In genomic region chr2:219684721-219685689, GRCh38 we compare ENCODE assay signal across 9 cellular contexts. TPM values are rescaled to one million over a fixed set of nuclear protein-coding genes. Genes with fewer than 3 reads are reported as not detected.
DNase-seq lines count a peak whose midpoint lies in the region; ATAC-seq, FAIRE-seq and TF ChIP-seq lines count a peak whose summit lies in the region.
"Had no signal": no experiment of that assay in that cellular context is flagged by ENCODE, and none has a peak within 500 bp of the region (broad histone marks: within the 10 kb centered on the region; RNA-seq: fewer than 3 reads in every experiment).

No MANE protein-coding gene starts in this region.

- peaks cover 27% of the 10 kb centered on the region for H3K36me3 Mint-ChIP-seq in WTC11

- peak overlapping the region; percentile 51 for H3K4me3 Mint-ChIP-seq in WTC11

- peaks cover 12% of the 10 kb centered on the region for H3K27me3 Mint-ChIP-seq in WTC11 (ENCODE audit: low read depth)

- peaks cover 32% of the 10 kb centered on the region for H3K9me3 Mint-ChIP-seq in WTC11

- peak overlapping the region; percentile 97 for H3K27ac Mint-ChIP-seq in WTC11

- POLR2A ChIA-PET in HEK293 (lab: Yijun Ruan, JAX) = interaction anchor here (1.6 kb wide), 1 partner anchor 24 kb away, joined by 3 read pairs; no protein-coding TSS in a partner anchor
- POLR2A ChIA-PET in WTC11 (lab: Charles Lee) = interaction anchor here (0.6 to 1.2 kb wide), 7 partner anchors 10 to 124 kb away, joined by 3 read pairs; partner anchors contain the start of gene OBSL1

- no peak for TF ChIP-seq POLR2A in GM12891 (IDR thresholded peaks at IDR 0.05; ENCODE audit: low read depth, low read length)

- CTCF ChIA-PET in HEK293 (lab: Yijun Ruan, JAX) = interaction anchor here (0.6 to 1.1 kb wide), 3 partner anchors 42 to 563 kb away, joined by 3 to 4 read pairs (median 3); no protein-coding TSS in a partner anchor
- CTCF ChIA-PET in WTC11 (lab: Charles Lee) = interaction anchor here (0.7 to 1.3 kb wide), 9 partner anchors 14 to 209 kb away, joined by 3 to 7 read pairs (median 3); no protein-coding TSS in a partner anchor

- peak; percentile 95 for ATAC-seq in WTC11

- peaks cover 50% of the 10 kb centered on the region for H3K4me1 Mint-ChIP-seq in WTC11

- H3K4me1 ChIP-seq in HEK293 (ENCODE audit: control insufficient read depth, insufficient read depth, low read length) = no peaks in the 10 kb centered on the region

- no peaks in the 10 kb centered on the region for H3K9me3 ChIP-seq in HEK293 (ENCODE audit: control insufficient read depth, insufficient read depth, low read depth, low read length)

- DNase-seq in GM12891 (ENCODE audit: insufficient read length, low spot score) (peak; percentile 42), NCI-H1048 (lab: John Stamatoyannopoulos, UW) (peak; percentile 31), WTC11 (ENCODE audit: low spot score) (peak; percentile 74), ecto neural progenitor cell (ENCODE audit: low spot score) (peak; percentile 72), midbrain (lab: John Stamatoyannopoulos, UW) (peak; percentile 12), D721Med (ENCODE audit: insufficient read length, low spot score) (no peak)
- DNase-seq in stimulated activated naive CD4-positive, alpha-beta T cell treated with Interleukin-2 at 50 U/mL for 16 hours (lab: John Stamatoyannopoulos, UW) = peak; percentile 9

- TF ChIP-seq CTCF in HEK293 (tag by site-specific recombination; IDR thresholded peaks at IDR 0.05) (no peak), WTC11 (IDR thresholded peaks at IDR 0.05) (no peak), D721Med (IDR thresholded peaks at IDR 0.05; ENCODE audit: insufficient read depth, missing control alignments) (no peak)

- no peaks in the 10 kb centered on the region for H3K36me3 ChIP-seq in HEK293 (ENCODE audit: control insufficient read depth in 2 of 2, insufficient read depth in 1 of 2, low read length in 2 of 2)

- peak overlapping the region; percentile 10; the same call in 1 of the 2 replicates for H3K27ac ChIP-seq in HEK293 (ENCODE audit: extremely low read depth, low read depth, low read length)

- peak; percentile 95 for FAIRE-seq in GM12891 (lab: Jason Lieb, UNC)
- FAIRE-seq in D721Med (lab: Jason Lieb, UNC) = no peak
- FAIRE-seq: colon had no signal

- peak overlapping the region; percentile 35 for H3K4me3 ChIP-seq in HEK293 (ENCODE audit: low read depth, low read length)

TF ChIP-seq in GM12891, 5 proteins besides CTCF, POLR2A, EP300 and RAD21:
- TF ChIP-seq TAF1 (IDR thresholded peaks at IDR 0.05; ENCODE audit: low read depth, low read length) (0 out of 2 replicates have a peak, but pooled peaks have one; percentile 8), POLR2AphosphoS5 (IDR thresholded peaks at IDR 0.05; ENCODE audit: low read depth, low read length) (no peak), POU2F2 (IDR thresholded peaks at IDR 0.05; ENCODE audit: low read depth, low read length) (no peak)

TF ChIP-seq in HEK293, 187 proteins besides CTCF, POLR2A, EP300 and RAD21 (continues in another document):
- TF ChIP-seq ZNF426 (tag by site-specific recombination; IDR thresholded peaks at IDR 0.05) (no peak), ZNF529 (tag by site-specific recombination; IDR thresholded peaks at IDR 0.05; ENCODE audit: insufficient replicate concordance) (no peak), ZNF169 (tag by site-specific recombination; IDR thresholded peaks at IDR 0.05) (no peak), ZNF747 (tag by site-specific recombination; IDR thresholded peaks at IDR 0.05) (no peak), SCRT2 (tag by site-specific recombination; IDR thresholded peaks at IDR 0.05) (0 out of 2 replicates have a peak, but pooled peaks have one; percentile 52), ZNF501 (tag by site-specific recombination; IDR thresholded peaks at IDR 0.05) (0 out of 2 replicates have a peak, but pooled peaks have one; percentile 28), KLF10 (tag by site-specific recombination; IDR thresholded peaks at IDR 0.05) (no peak), GLIS1 (tag by site-specific recombination; IDR thresholded peaks at IDR 0.05) (0 out of 2 replicates have a peak, but pooled peaks have one; percentile 22)
- TF ChIP-seq, protein P1, sequence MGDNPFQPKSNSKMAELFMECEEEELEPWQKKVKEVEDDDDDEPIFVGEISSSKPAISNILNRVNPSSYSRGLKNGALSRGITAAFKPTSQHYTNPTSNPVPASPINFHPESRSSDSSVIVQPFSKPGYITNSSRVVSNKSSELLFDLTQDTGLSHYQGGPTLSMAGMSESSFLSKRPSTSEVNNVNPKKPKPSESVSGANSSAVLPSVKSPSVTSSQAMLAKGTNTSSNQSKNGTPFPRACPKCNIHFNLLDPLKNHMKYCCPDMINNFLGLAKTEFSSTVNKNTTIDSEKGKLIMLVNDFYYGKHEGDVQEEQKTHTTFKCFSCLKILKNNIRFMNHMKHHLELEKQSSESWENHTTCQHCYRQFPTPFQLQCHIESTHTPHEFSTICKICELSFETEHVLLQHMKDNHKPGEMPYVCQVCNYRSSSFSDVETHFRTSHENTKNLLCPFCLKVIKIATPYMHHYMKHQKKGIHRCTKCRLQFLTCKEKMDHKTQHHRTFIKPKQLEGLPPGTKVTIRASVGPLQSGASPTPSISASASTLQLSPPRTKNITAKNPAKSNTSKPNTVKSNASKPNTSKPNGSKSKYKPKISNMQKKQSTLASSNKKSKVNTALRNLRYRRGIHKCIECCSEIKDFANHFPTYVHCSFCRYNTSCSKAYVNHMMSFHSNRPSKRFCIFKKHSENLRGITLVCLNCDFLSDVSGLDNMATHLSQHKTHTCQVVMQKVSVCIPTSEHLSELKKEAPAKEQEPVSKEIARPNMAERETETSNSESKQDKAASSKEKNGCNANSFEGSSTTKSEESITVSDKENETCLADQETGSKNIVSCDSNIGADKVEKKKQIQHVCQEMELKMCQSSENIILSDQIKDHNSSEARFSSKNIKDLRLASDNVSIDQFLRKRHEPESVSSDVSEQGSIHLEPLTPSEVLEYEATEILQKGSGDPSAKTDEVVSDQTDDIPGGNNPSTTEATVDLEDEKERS (tag by site-specific recombination; IDR thresholded peaks at IDR 0.05) = no peak

TF ChIP-seq in WTC11, 78 proteins besides CTCF, POLR2A, EP300 and RAD21 (continues in another document):
- TF ChIP-seq IRF2 (CRISPR knock-in tag; IDR thresholded peaks at IDR 0.05; ENCODE audit: borderline replicate concordance, low read depth) (no peak), ZNF263 (CRISPR knock-in tag; IDR thresholded peaks at IDR 0.05; ENCODE audit: low read depth) (no peak), NR1H2 (CRISPR knock-in tag; IDR thresholded peaks at IDR 0.05) (no peak), AFF4 (CRISPR knock-in tag; IDR thresholded peaks at IDR 0.05; ENCODE audit: borderline replicate concordance) (no peak), GABPB1 (CRISPR knock-in tag; IDR thresholded peaks at IDR 0.05) (no peak), USF1 (CRISPR knock-in tag; IDR thresholded peaks at IDR 0.05) (no peak), ZNF671 (CRISPR knock-in tag; IDR thresholded peaks at IDR 0.05) (no peak)
- TF ChIP-seq, protein P2, sequence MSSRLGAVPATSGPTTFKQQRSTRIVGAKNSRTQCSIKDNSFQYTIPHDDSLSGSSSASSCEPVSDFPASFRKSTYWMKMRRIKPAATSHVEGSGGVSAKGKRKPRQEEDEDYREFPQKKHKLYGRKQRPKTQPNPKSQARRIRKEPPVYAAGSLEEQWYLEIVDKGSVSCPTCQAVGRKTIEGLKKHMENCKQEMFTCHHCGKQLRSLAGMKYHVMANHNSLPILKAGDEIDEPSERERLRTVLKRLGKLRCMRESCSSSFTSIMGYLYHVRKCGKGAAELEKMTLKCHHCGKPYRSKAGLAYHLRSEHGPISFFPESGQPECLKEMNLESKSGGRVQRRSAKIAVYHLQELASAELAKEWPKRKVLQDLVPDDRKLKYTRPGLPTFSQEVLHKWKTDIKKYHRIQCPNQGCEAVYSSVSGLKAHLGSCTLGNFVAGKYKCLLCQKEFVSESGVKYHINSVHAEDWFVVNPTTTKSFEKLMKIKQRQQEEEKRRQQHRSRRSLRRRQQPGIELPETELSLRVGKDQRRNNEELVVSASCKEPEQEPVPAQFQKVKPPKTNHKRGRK (CRISPR knock-in tag; IDR thresholded peaks at IDR 0.05; ENCODE audit: borderline replicate concordance) = no peak
- TF ChIP-seq, protein P3, sequence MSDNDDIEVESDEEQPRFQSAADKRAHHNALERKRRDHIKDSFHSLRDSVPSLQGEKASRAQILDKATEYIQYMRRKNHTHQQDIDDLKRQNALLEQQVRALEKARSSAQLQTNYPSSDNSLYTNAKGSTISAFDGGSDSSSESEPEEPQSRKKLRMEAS (CRISPR knock-in tag; IDR thresholded peaks at IDR 0.05) = no peak

RNA-seq across cellular contexts. Expression of gene SLC4A3, which starts 57.6 kb away (rescaled TPM):
- not detected for polyA plus RNA-seq in GM12891 (2012; ENCODE audit: low read depth, missing spikeins)
- total RNA-seq in WTC11 (2021) = 7.8 to 9.9 TPM (median 8.7 TPM) in 3 replicates
